Comparison of ENCODE assay signal across 9 cellular contexts in genomic region chr2:203673933-203674332, GRCh38. TPM values are rescaled to one million over a fixed set of nuclear protein-coding genes. Genes with fewer than 3 reads are reported as not detected.
DNase-seq lines count a peak whose midpoint lies in the region; ATAC-seq, FAIRE-seq and TF ChIP-seq lines count a peak whose summit lies in the region.
"Had no signal": no experiment of that assay in that cellular context is flagged by ENCODE, and none has a peak within 500 bp of the region (broad histone marks: within the 10 kb centered on the region; RNA-seq: fewer than 3 reads in every experiment).

No MANE protein-coding gene starts in this region.

- H3K4me3 ChIP-seq in hepatocyte: no peak overlapping the region

- no peak overlapping the region for H3K27ac Mint-ChIP-seq in immature natural killer cell
- H3K27ac Mint-ChIP-seq in glutamatergic neuron (ENCODE audit: unreplicated experiment): no peak overlapping the region

- peaks cover 0 to 9% (median 6%) of the 10 kb centered on the region in 3 donors for H3K27me3 Mint-ChIP-seq in immature natural killer cell (ENCODE audit: low read depth in 3 of 3)
- peaks cover 3% of the 10 kb centered on the region for H3K27me3 Mint-ChIP-seq in glutamatergic neuron (ENCODE audit: unreplicated experiment)

- no peaks in the 10 kb centered on the region for H3K9me3 ChIP-seq in hepatocyte (ENCODE audit: low read depth)

- no peak overlapping the region for H2AFZ ChIP-seq in hepatocyte

- H3K79me2 ChIP-seq in hepatocyte: no peaks in the 10 kb centered on the region

- H3K27me3 ChIP-seq in hepatocyte: no peaks in the 10 kb centered on the region

- no peak overlapping the region for H3K4me2 ChIP-seq in hepatocyte

- peaks cover 0 to 5% (median 0%) of the 10 kb centered on the region in 6 donors for H3K9me3 Mint-ChIP-seq in immature natural killer cell
- peaks cover 2% of the 10 kb centered on the region for H3K9me3 Mint-ChIP-seq in glutamatergic neuron (ENCODE audit: unreplicated experiment)

- WGBS in hepatocyte (ENCODE audit: low lambda C conversion rate, missing lambda C conversion rate): 67% methylated on average over 1 of the region's 1 CpG

- no peak overlapping the region for H3K4me3 Mint-ChIP-seq in immature natural killer cell
- no peak overlapping the region for H3K4me3 Mint-ChIP-seq in glutamatergic neuron (ENCODE audit: unreplicated experiment)
- H3K4me3 Mint-ChIP-seq: CD4-positive, CD25-positive, alpha-beta regulatory T cell had no signal

- no peaks in the 10 kb centered on the region for H4K20me1 ChIP-seq in hepatocyte (ENCODE audit: insufficient read depth, poor library complexity, severe bottlenecking)

- no peaks in the 10 kb centered on the region for H3K9me2 ChIP-seq in hepatocyte (replicated peaks; ENCODE audit: insufficient read depth)

- peaks cover 8 to 9% of the 10 kb centered on the region in 2 donors for H3K4me1 Mint-ChIP-seq in immature natural killer cell
- peaks cover 4% of the 10 kb centered on the region for H3K4me1 Mint-ChIP-seq in glutamatergic neuron (ENCODE audit: low read depth, unreplicated experiment)

- FAIRE-seq in HTR-8/SVneo (lab: Jason Lieb, UNC): no peak

- no peak overlapping the region for H3K27ac ChIP-seq in hepatocyte

- no peaks in the 10 kb centered on the region for H3K36me3 ChIP-seq in hepatocyte (replicated peaks; ENCODE audit: insufficient read depth, low read depth)

- H3K4me1 ChIP-seq in hepatocyte (ENCODE audit: insufficient read depth): no peaks in the 10 kb centered on the region

- peak; percentile 87 for ATAC-seq in HG02970 (IDR thresholded peaks at IDR 0.05; ENCODE audit: low FRiP score, unreplicated experiment)

- DNase-seq in activated T-cell treated with anti-CD3 and anti-CD28 coated beads for 48 hours (ENCODE audit: low read depth) (peak; percentile 23), activated T-cell treated with anti-CD3 and anti-CD28 coated beads for 4 hours (no peak), SIG-M5 treated with dmso at 0.1 percent for 504 hours (lab: John Stamatoyannopoulos, UW; ENCODE audit: unreplicated experiment) (peak; percentile 94), immature natural killer cell (peak; percentile 24 to 44 (median 38)), glutamatergic neuron (no peak), HTR-8/SVneo (ENCODE audit: insufficient read length, low spot score) (no peak), hepatocyte (ENCODE audit: low spot score) (no peak)

- TF ChIP-seq CTCF in glutamatergic neuron (IDR thresholded peaks at IDR 0.05; ENCODE audit: partially characterized antibody, unreplicated experiment) (no peak), hepatocyte (IDR thresholded peaks at IDR 0.05; ENCODE audit: poor library complexity) (no peak)

- H3K36me3 Mint-ChIP-seq in immature natural killer cell (peaks cover 0 to 7% (median 4%) of the 10 kb centered on the region in 3 donors), glutamatergic neuron (ENCODE audit: unreplicated experiment) (peaks cover 4% of the 10 kb centered on the region)

RNA-seq across cellular contexts. Expression of gene CD28, which starts 32.5 kb away (rescaled TPM):
- polyA plus RNA-seq in immature natural killer cell: under 1 TPM; 0.04 to 0.37 (median 0.13) TPM
- not detected for total RNA-seq in glutamatergic neuron (ENCODE audit: unreplicated experiment)
- total RNA-seq in hepatocyte: not detected in 2 replicates
- not detected in 2 replicates for polyA plus RNA-seq in hepatocyte

Comparison
In these comparisons a context has a peak if more than half of its experiments do, and no peak if none do; other contexts are left out.
1. DNase-seq: peak in activated T-cell treated with anti-CD3 and anti-CD28 coated beads for 48 hours (single experiment), SIG-M5 treated with dmso at 0.1 percent for 504 hours (single experiment) and immature natural killer cell (3 of 3); none in activated T-cell treated with anti-CD3 and anti-CD28 coated beads for 4 hours (single experiment), glutamatergic neuron (single experiment), HTR-8/SVneo (single experiment) and hepatocyte (single experiment).